Comparison of ENCODE assay signal across 18 cellular contexts in genomic region chr12:81224626-81225025, GRCh38.
DNase-seq lines count a peak whose midpoint lies in the region; ATAC-seq, FAIRE-seq and TF ChIP-seq lines count a peak whose summit lies in the region.
"Had no signal": no experiment of that assay in that cellular context is flagged by ENCODE, and none has a peak within 500 bp of the region (broad histone marks: within the 10 kb centered on the region; RNA-seq: fewer than 3 reads in every experiment).

No MANE protein-coding gene starts in this region.

- in situ Hi-C loops in HAP-1 (cut with MboI; ENCODE audit: low sequenced_read_pairs) = no loop called here

- no peaks in the 10 kb centered on the region for H3K4me1 ChIP-seq in astrocyte (ENCODE audit: insufficient read depth, low read length)
- H3K4me1 ChIP-seq in HAP-1 = peaks cover 6% of the 10 kb centered on the region
- H3K4me1 ChIP-seq in colonic mucosa = no peaks in the 10 kb centered on the region
- no peaks in the 10 kb centered on the region for H3K4me1 ChIP-seq in MM.1S (ENCODE audit: low read length)
- H3K4me1 ChIP-seq: Caco-2 had no signal

- H2AFZ ChIP-seq in astrocyte (ENCODE audit: low read depth, low read length) = no peak overlapping the region
- H2AFZ ChIP-seq in MM.1S (ENCODE audit: low read length) = no peak overlapping the region
- H2AFZ ChIP-seq: GM23248 had no signal

- no peak for ATAC-seq in HG03025 (IDR thresholded peaks at IDR 0.05; ENCODE audit: low FRiP score, unreplicated experiment)
- ATAC-seq: HCT116 had no signal

- no peaks in the 10 kb centered on the region for H3K36me3 Mint-ChIP-seq in astrocyte (ENCODE audit: low read depth, unreplicated experiment)

- H3K27me3 ChIP-seq in astrocyte (ENCODE audit: insufficient read depth, low read length) (no peaks in the 10 kb centered on the region), HAP-1 (ENCODE audit: low read depth) (no peaks in the 10 kb centered on the region; the same call in 1 of the 2 replicates), colonic mucosa (no peaks in the 10 kb centered on the region), MM.1S (replicated peaks; ENCODE audit: insufficient read depth, low read length) (no peaks in the 10 kb centered on the region)

- DNase-seq in HPDE6-E6E7 (ENCODE audit: extremely low spot score) (peak; percentile 3), astrocyte (ENCODE audit: low read depth) (peak; percentile 27), epithelial cell of prostate (ENCODE audit: low read depth, low spot score) (peak; percentile 10), HAP-1 (ENCODE audit: low spot score in 2 of 2) (no peak), colonic mucosa (no peak), MM.1S (no peak)
- DNase-seq: AML-193; Caco-2; CD4-positive, alpha-beta T cell; GDM1; GM23248; HFFc6 had no signal

- H3K9ac ChIP-seq in astrocyte (ENCODE audit: low read length) (no peak overlapping the region), colonic mucosa (ENCODE audit: low read depth in 2 of 2, low read length in 2 of 2) (no peak overlapping the region), MM.1S (ENCODE audit: low read length) (no peak overlapping the region)
- H3K9ac ChIP-seq: GM23248 had no signal

- H3K36me3 ChIP-seq in astrocyte (ENCODE audit: insufficient read depth, low read length) (no peaks in the 10 kb centered on the region), HAP-1 (replicated peaks) (no peaks in the 10 kb centered on the region), colonic mucosa (no peaks in the 10 kb centered on the region), MM.1S (replicated peaks; ENCODE audit: insufficient read depth, low read length) (no peaks in the 10 kb centered on the region)

- H3K4me2 ChIP-seq in astrocyte (ENCODE audit: low read length) (no peak overlapping the region), MM.1S (ENCODE audit: low read depth, low read length) (no peak overlapping the region)

- H3K4me3 ChIP-seq in astrocyte (ENCODE audit: insufficient read depth, low read depth, low read length) (no peak overlapping the region), HAP-1 (no peak overlapping the region), colonic mucosa (no peak overlapping the region), MM.1S (ENCODE audit: low read length) (no peak overlapping the region)
- H3K4me3 ChIP-seq: GM23248 had no signal

- H3F3A ChIP-seq in MM.1S (ENCODE audit: insufficient read depth, low read length) = no peaks in the 10 kb centered on the region

- intact Hi-C loops in colonic mucosa (cut with DNase I) = no loop called here

- H3K9me2 ChIP-seq in MM.1S (replicated peaks; ENCODE audit: insufficient read depth, low read length) = no peaks in the 10 kb centered on the region

- H3K79me2 ChIP-seq in astrocyte (ENCODE audit: insufficient read depth, low read length) = no peaks in the 10 kb centered on the region
- no peaks in the 10 kb centered on the region for H3K79me2 ChIP-seq in MM.1S (ENCODE audit: low read length)

- no peak for FAIRE-seq in astrocyte (lab: Jason Lieb, UNC)
- FAIRE-seq: A204.1, GM12892, GM18507 had no signal

- no peak overlapping the region for H3K4me3 Mint-ChIP-seq in astrocyte (ENCODE audit: unreplicated experiment)
- H3K4me3 Mint-ChIP-seq: CD4-positive, alpha-beta T cell; HFFc6 had no signal

- H4K20me1 ChIP-seq in astrocyte (ENCODE audit: insufficient read depth, low read length) = no peaks in the 10 kb centered on the region
- no peaks in the 10 kb centered on the region for H4K20me1 ChIP-seq in MM.1S (ENCODE audit: insufficient read depth, low read length)

- H3K27me3 Mint-ChIP-seq in astrocyte (ENCODE audit: low read depth, unreplicated experiment) = no peaks in the 10 kb centered on the region
- H3K27me3 Mint-ChIP-seq: CD4-positive, alpha-beta T cell had no signal

- H3K27ac Mint-ChIP-seq in astrocyte (ENCODE audit: unreplicated experiment) = no peak overlapping the region
- H3K27ac Mint-ChIP-seq: CD4-positive, alpha-beta T cell; HFFc6 had no signal

- H3K4me1 Mint-ChIP-seq in astrocyte (ENCODE audit: low read depth, unreplicated experiment) = no peaks in the 10 kb centered on the region

- H3K9me3 ChIP-seq in astrocyte (ENCODE audit: insufficient read depth, low read depth, low read length) = no peaks in the 10 kb centered on the region
- H3K9me3 ChIP-seq in HAP-1 = no peaks in the 10 kb centered on the region
- no peaks in the 10 kb centered on the region for H3K9me3 ChIP-seq in colonic mucosa
- no peaks in the 10 kb centered on the region for H3K9me3 ChIP-seq in MM.1S (replicated peaks; ENCODE audit: insufficient read depth, low read length)
- H3K9me3 ChIP-seq: Caco-2 had no signal

- no peak for TF ChIP-seq CTCF in astrocyte (IDR thresholded peaks at IDR 0.05; ENCODE audit: insufficient read depth, low read depth, low read length)
- TF ChIP-seq CTCF in colonic mucosa (IDR thresholded peaks at IDR 0.05) = no peak
- no peak for TF ChIP-seq CTCF in MM.1S (IDR thresholded peaks at IDR 0.05; ENCODE audit: low read length)

- H3K9me3 Mint-ChIP-seq in astrocyte (ENCODE audit: unreplicated experiment) = no peaks in the 10 kb centered on the region
- H3K9me3 Mint-ChIP-seq: HFFc6 had no signal

- H3K27ac ChIP-seq in astrocyte (ENCODE audit: low read depth, low read length) (no peak overlapping the region), epithelial cell of prostate (no peak overlapping the region), colonic mucosa (no peak overlapping the region), MM.1S (ENCODE audit: low read length) (no peak overlapping the region)
- H3K27ac ChIP-seq: C4-2B, GM23248 had no signal

Comparison
In these comparisons a context has a peak if more than half of its experiments do, and no peak if none do; other contexts are left out.
1. DNase-seq: peak in HPDE6-E6E7 (single experiment), astrocyte (single experiment) and epithelial cell of prostate (single experiment); none in HAP-1 (0 of 2), colonic mucosa (single experiment) and MM.1S (single experiment).